ENCODE assay signal across 18 cellular contexts in the genomic region with DNA sequence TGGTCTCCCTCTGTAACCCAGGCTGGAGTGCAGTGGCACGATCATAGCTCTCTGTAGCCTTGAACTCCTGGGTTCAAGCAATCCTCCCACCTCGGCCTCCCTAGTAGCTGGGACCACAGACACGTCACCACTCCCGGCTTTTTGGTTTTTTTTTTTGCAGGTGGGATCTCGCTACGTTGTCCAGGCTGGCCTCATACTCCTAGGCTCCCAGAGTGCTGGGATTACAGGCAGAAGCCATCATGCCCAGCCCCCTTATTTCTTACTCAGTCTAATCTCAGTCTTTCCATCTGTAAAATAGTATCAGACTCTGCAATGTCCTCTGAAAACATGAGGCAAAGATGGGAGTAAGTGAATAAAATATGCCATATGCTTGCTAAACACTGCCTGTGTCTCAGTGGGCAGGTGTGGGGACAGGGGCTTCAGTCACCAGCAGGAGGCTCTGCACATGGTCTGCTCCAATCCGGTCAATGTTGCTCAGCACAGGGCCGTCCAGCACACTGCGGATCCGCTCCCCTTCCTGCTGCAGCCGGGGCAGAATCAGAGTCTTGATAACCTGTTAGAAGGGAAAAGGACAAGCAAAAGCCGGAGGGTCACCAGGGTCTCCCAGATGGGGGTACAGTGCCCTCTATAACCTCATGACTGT. TPM values are rescaled to one million over a fixed set of nuclear protein-coding genes. Genes with fewer than 3 reads are reported as not detected.
DNase-seq lines count a peak whose midpoint lies in the region; ATAC-seq and TF ChIP-seq lines count a peak whose summit lies in the region.
"Had no signal": no experiment of that assay in that cellular context is flagged by ENCODE, and none has a peak within 500 bp of the region (broad histone marks: within the 10 kb centered on the region; RNA-seq: fewer than 3 reads in every experiment).

No MANE protein-coding gene starts in this region.

- H3K36me3 Mint-ChIP-seq in endothelial cell (ENCODE audit: low read depth, unreplicated experiment) (peaks cover 41% of the 10 kb centered on the region), glutamatergic neuron (ENCODE audit: unreplicated experiment) (no peaks in the 10 kb centered on the region)

- no TSS peak for BruUV-seq in OCI-LY7 (replicated peaks; lab: Mats Ljungman, UMichigan)

- intact Hi-C loops in OCI-LY7 (cut with micrococcal nuclease; ENCODE audit: unreplicated experiment): no loop called here

- H3K27me3 Mint-ChIP-seq in endothelial cell (ENCODE audit: unreplicated experiment) (peaks cover 5% of the 10 kb centered on the region), glutamatergic neuron (ENCODE audit: unreplicated experiment) (peaks cover 5% of the 10 kb centered on the region)
- H3K27me3 Mint-ChIP-seq: activated CD4-positive, alpha-beta T cell treated with anti-CD3 and anti-CD28 coated beads for 36 hours had no signal

- H3K9me3 ChIP-seq in OCI-LY7 (ENCODE audit: low read length): no peaks in the 10 kb centered on the region
- H3K9me3 ChIP-seq: ascending aorta, Caco-2 had no signal

- H3K9me3 Mint-ChIP-seq in endothelial cell (ENCODE audit: unreplicated experiment) (no peaks in the 10 kb centered on the region), glutamatergic neuron (ENCODE audit: unreplicated experiment) (no peaks in the 10 kb centered on the region)

- peak overlapping the region; percentile 11 for H3K4me3 Mint-ChIP-seq in endothelial cell (ENCODE audit: unreplicated experiment)
- H3K4me3 Mint-ChIP-seq in glutamatergic neuron (ENCODE audit: unreplicated experiment): no peak overlapping the region
- H3K4me3 Mint-ChIP-seq: activated CD4-positive, alpha-beta T cell treated with anti-CD3 and anti-CD28 coated beads for 36 hours had no signal

- no peak for ATAC-seq in HG03097 (IDR thresholded peaks at IDR 0.05; ENCODE audit: low FRiP score, unreplicated experiment)
- ATAC-seq: activated CD4-positive, alpha-beta T cell treated with anti-CD3 and anti-CD28 coated beads for 36 hours had no signal

- no peak overlapping the region for H3K27ac ChIP-seq in OCI-LY7 (ENCODE audit: low read depth, low read length, poor library complexity, severe bottlenecking)
- H3K27ac ChIP-seq: ascending aorta, epithelial cell of prostate, skin epidermis had no signal

- H3K36me3 ChIP-seq in BJ (ENCODE audit: control insufficient read depth, insufficient read depth, low read length) (peaks cover 44% of the 10 kb centered on the region), OCI-LY7 (ENCODE audit: insufficient read depth, low read length) (peaks cover 81% of the 10 kb centered on the region)

- no peak overlapping the region for H3K4me2 ChIP-seq in OCI-LY7 (ENCODE audit: low read length)

- H3K4me3 ChIP-seq in BJ (ENCODE audit: low read depth, low read length) (no peak overlapping the region), OCI-LY7 (ENCODE audit: low read depth, low read length, poor library complexity, severe bottlenecking) (no peak overlapping the region)
- H3K4me3 ChIP-seq: ascending aorta, lung, skin epidermis had no signal

- H3K4me1 Mint-ChIP-seq in endothelial cell (ENCODE audit: unreplicated experiment): peaks cover 2% of the 10 kb centered on the region
- H3K4me1 Mint-ChIP-seq in glutamatergic neuron (ENCODE audit: low read depth, unreplicated experiment): no peaks in the 10 kb centered on the region
- H3K4me1 Mint-ChIP-seq: activated CD4-positive, alpha-beta T cell treated with anti-CD3 and anti-CD28 coated beads for 36 hours had no signal

- no peaks in the 10 kb centered on the region for H3K79me2 ChIP-seq in OCI-LY7 (ENCODE audit: insufficient read depth, low read depth, low read length)

- POLR2A ChIA-PET in BJ (lab: Charles Lee) (interaction anchor here (0.6 kb wide), 1 partner anchor 88 kb away, joined by 7 read pairs; no protein-coding TSS in a partner anchor), OCI-LY7 (lab: Charles Lee) (no interaction called here)

- DNase-seq in BJ (ENCODE audit: low read depth) (no peak), OCI-LY7 (ENCODE audit: low spot score) (no peak), endothelial cell (ENCODE audit: low spot score) (no peak), glutamatergic neuron (no peak), occipital lobe (lab: John Stamatoyannopoulos, UW) (no peak)
- DNase-seq: activated CD4-positive, alpha-beta T cell treated with anti-CD3 and anti-CD28 coated beads for 36 hours; activated gamma-delta T cell treated with Interleukin-2 at 50 U/mL for 16 hours; cortex of kidney; GDM1; NCI-H1694; NCI-H345; stimulated activated CD4-positive, alpha-beta T cell treated with anti-CD3 and anti-CD28 coated beads, Interleukin-4, amount 100 ng/mL, for 4 hours had no signal

- CTCF ChIA-PET in BJ (lab: Yijun Ruan, JAX) (interaction anchor here (0.6 kb wide), 1 partner anchor 17 kb away, joined by 3 read pairs; a partner anchor contains a TSS), OCI-LY7 (lab: Charles Lee; ENCODE audit: unreplicated experiment) (no interaction called here)

- TF ChIP-seq CTCF in BJ (IDR thresholded peaks at IDR 0.05; ENCODE audit: insufficient read depth, low read depth, low read length): 0 out of 2 replicates have a peak, but pooled peaks have one; percentile 5
- TF ChIP-seq CTCF in OCI-LY7 (conservative IDR thresholded peaks at IDR 0.05; ENCODE audit: low read length): 0 out of 2 replicates have a peak, but pooled peaks have one; percentile 22
- no peak for TF ChIP-seq CTCF in endothelial cell (IDR thresholded peaks at IDR 0.05; ENCODE audit: unreplicated experiment)
- TF ChIP-seq CTCF in glutamatergic neuron (IDR thresholded peaks at IDR 0.05; ENCODE audit: partially characterized antibody, unreplicated experiment): no peak

- H3K9me2 ChIP-seq in OCI-LY7 (ENCODE audit: insufficient read depth, low read length): no peaks in the 10 kb centered on the region

- H3K27ac Mint-ChIP-seq in endothelial cell (ENCODE audit: unreplicated experiment) (no peak overlapping the region), glutamatergic neuron (ENCODE audit: unreplicated experiment) (no peak overlapping the region)
- H3K27ac Mint-ChIP-seq: activated CD4-positive, alpha-beta T cell treated with anti-CD3 and anti-CD28 coated beads for 36 hours had no signal

- H2AFZ ChIP-seq in OCI-LY7 (ENCODE audit: low read length): no peak overlapping the region

- H3K27me3 ChIP-seq in BJ (ENCODE audit: control insufficient read depth, insufficient read depth, low read length): no peaks in the 10 kb centered on the region
- H3K27me3 ChIP-seq: ascending aorta had no signal

- H4K20me1 ChIP-seq in OCI-LY7 (ENCODE audit: insufficient read depth, low read length): no peaks in the 10 kb centered on the region

- H3K4me1 ChIP-seq in OCI-LY7 (ENCODE audit: insufficient read depth, low read length, poor library complexity, severe bottlenecking): no peaks in the 10 kb centered on the region
- H3K4me1 ChIP-seq: ascending aorta, Caco-2 had no signal

RNA-seq across cellular contexts. Expression of a gene that starts 8.2 kb away (rescaled TPM):
- polyA plus RNA-seq in BJ (2011; rRNA removed): 14.3 and 15.2 TPM in 2 replicates
- polyA minus RNA-seq in BJ (2011; rRNA and poly(A)+ RNA removed): 9.2 and 14.1 TPM in 2 replicates
- 14.1 and 25.0 TPM in 2 replicates for total RNA-seq in OCI-LY7 (2014; rRNA removed; shearing (Covaris generic))
- total RNA-seq in OCI-LY7 (2022) (29.3 and 33.8 TPM in 2 replicates), endothelial cell (ENCODE audit: unreplicated experiment) (17.8 TPM), glutamatergic neuron (ENCODE audit: unreplicated experiment) (25.9 TPM), occipital lobe (27.1 TPM)

RNA-seq across cellular contexts. Expression of a gene that starts 8.4 kb away (rescaled TPM):
- polyA plus RNA-seq in BJ (2011; rRNA removed): 53.8 and 89.0 TPM in 2 replicates
- polyA minus RNA-seq in BJ (2011; rRNA and poly(A)+ RNA removed): 68.4 and 115 TPM in 2 replicates
- total RNA-seq in OCI-LY7 (2014; rRNA removed; shearing (Covaris generic)): 424 and 475 TPM in 2 replicates
- total RNA-seq in OCI-LY7 (2022) (423 and 443 TPM in 2 replicates), endothelial cell (ENCODE audit: unreplicated experiment) (119 TPM), glutamatergic neuron (ENCODE audit: unreplicated experiment) (196 TPM), occipital lobe (44.8 TPM)

RNA-seq across cellular contexts. Expression of a gene that starts 9.5 kb away (rescaled TPM):
- polyA plus RNA-seq in BJ (2011; rRNA removed): 18.2 and 39.5 TPM in 2 replicates
- 17.7 and 19.2 TPM in 2 replicates for polyA minus RNA-seq in BJ (2011; rRNA and poly(A)+ RNA removed)
- 28.0 and 35.4 TPM in 2 replicates for total RNA-seq in OCI-LY7 (2014; rRNA removed; shearing (Covaris generic))
- total RNA-seq in OCI-LY7 (2022) (71.0 and 76.5 TPM in 2 replicates), endothelial cell (ENCODE audit: unreplicated experiment) (71.8 TPM), glutamatergic neuron (ENCODE audit: unreplicated experiment) (63.1 TPM), occipital lobe (17.8 TPM)

RNA-seq across cellular contexts. Expression of a gene that starts 9.8 kb away (rescaled TPM):
- 20.9 and 23.5 TPM in 2 replicates for polyA plus RNA-seq in BJ (2011; rRNA removed)
- polyA minus RNA-seq in BJ (2011; rRNA and poly(A)+ RNA removed): 6.5 and 10.8 TPM in 2 replicates
- total RNA-seq in OCI-LY7 (2014; rRNA removed; shearing (Covaris generic)): 20.9 and 24.5 TPM in 2 replicates
- 25.8 and 26.7 TPM in 2 replicates for total RNA-seq in OCI-LY7 (2022)
- 28.3 TPM for total RNA-seq in endothelial cell (ENCODE audit: unreplicated experiment)
- 19.3 TPM for total RNA-seq in glutamatergic neuron (ENCODE audit: unreplicated experiment)
- total RNA-seq in occipital lobe: 19.2 TPM

RNA-seq across cellular contexts. Expression of a gene that starts 17.1 kb away (rescaled TPM):
- 1.2 and 1.6 TPM in 2 replicates for polyA plus RNA-seq in BJ (2011; rRNA removed)
- polyA minus RNA-seq in BJ (2011; rRNA and poly(A)+ RNA removed): 0.41 and 0.62 TPM in 2 replicates
- 4.4 and 4.8 TPM in 2 replicates for total RNA-seq in OCI-LY7 (2014; rRNA removed; shearing (Covaris generic))
- 3.7 and 4.5 TPM in 2 replicates for total RNA-seq in OCI-LY7 (2022)
- 1.6 TPM for total RNA-seq in endothelial cell (ENCODE audit: unreplicated experiment)
- 3.3 TPM for total RNA-seq in glutamatergic neuron (ENCODE audit: unreplicated experiment)
- total RNA-seq in occipital lobe: 6.4 TPM
- total RNA-seq: ascending aorta had no signal

Comparison
In these comparisons a context has a peak if more than half of its experiments do, and no peak if none do; other contexts are left out.
1. CTCF ChIP-seq: peak in BJ (single experiment) and OCI-LY7 (single experiment); none in endothelial cell (single experiment) and glutamatergic neuron (single experiment).